ENCODE assay signal across 1 cellular context in genomic region chr9:134045841-134046544, GRCh38.
TF ChIP-seq lines count a peak whose summit lies in the region.

No MANE protein-coding gene starts in this region.

TF ChIP-seq in IMR-90, 13 proteins besides CTCF, POLR2A, EP300 and RAD21:
- TF ChIP-seq MAZ (IDR thresholded peaks at IDR 0.05; ENCODE audit: borderline replicate concordance, low read depth, low read length) = no peak
- TF ChIP-seq ELK1 (IDR thresholded peaks at IDR 0.05; ENCODE audit: borderline replicate concordance, low read depth, low read length) = no peak
- TF ChIP-seq MXI1 (IDR thresholded peaks at IDR 0.05; ENCODE audit: borderline replicate concordance, low read depth, low read length) = no peak
- no peak for TF ChIP-seq FOS (IDR thresholded peaks at IDR 0.05; ENCODE audit: low read depth, low read length)
- no peak for TF ChIP-seq SMC3 (IDR thresholded peaks at IDR 0.05; ENCODE audit: low read depth, low read length)
- TF ChIP-seq, protein P1, sequence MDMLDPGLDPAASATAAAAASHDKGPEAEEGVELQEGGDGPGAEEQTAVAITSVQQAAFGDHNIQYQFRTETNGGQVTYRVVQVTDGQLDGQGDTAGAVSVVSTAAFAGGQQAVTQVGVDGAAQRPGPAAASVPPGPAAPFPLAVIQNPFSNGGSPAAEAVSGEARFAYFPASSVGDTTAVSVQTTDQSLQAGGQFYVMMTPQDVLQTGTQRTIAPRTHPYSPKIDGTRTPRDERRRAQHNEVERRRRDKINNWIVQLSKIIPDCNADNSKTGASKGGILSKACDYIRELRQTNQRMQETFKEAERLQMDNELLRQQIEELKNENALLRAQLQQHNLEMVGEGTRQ (IDR thresholded peaks at IDR 0.05; ENCODE audit: low read depth, low read length) = no peak
- TF ChIP-seq RCOR1 (IDR thresholded peaks at IDR 0.05; ENCODE audit: insufficient replicate concordance, low read length) = no peak
- no peak for TF ChIP-seq MAFK (IDR thresholded peaks at IDR 0.05; ENCODE audit: low read depth, low read length)
- TF ChIP-seq RFX5 (IDR thresholded peaks at IDR 0.05; ENCODE audit: low read depth, low read length) = no peak
- no peak for TF ChIP-seq BHLHE40 (IDR thresholded peaks at IDR 0.05; ENCODE audit: low read depth, low read length)
- TF ChIP-seq CEBPB (IDR thresholded peaks at IDR 0.05; ENCODE audit: low read depth, low read length) = no peak
- no peak for TF ChIP-seq NFE2L2 (IDR thresholded peaks at IDR 0.05; ENCODE audit: low read depth, low read length)
TF ChIP-seq in IMR-90: peak in this region for 0.
